ENCODE assay signal across 13 cellular contexts in the genomic region with DNA sequence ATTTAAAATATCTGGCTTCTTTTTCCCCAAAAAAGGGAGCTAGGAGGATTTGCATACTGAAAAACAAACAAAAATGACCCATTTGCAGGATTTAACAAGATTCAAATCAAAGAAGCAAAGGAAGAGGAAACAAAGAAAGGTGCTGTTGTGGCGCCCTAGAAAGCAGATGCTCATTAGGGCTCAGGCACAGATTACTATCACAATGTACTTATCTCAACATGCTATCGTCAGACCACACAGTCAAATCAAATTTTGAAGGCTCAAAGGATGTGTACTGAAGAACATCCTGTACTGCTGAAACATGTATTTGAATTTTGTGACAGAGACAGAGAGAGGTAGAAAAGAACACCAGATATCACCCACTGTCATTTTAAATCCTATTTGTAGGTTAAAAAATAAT. TPM values are rescaled to one million over a fixed set of nuclear protein-coding genes. Genes with fewer than 3 reads are reported as not detected.
DNase-seq lines count a peak whose midpoint lies in the region; ATAC-seq and TF ChIP-seq lines count a peak whose summit lies in the region.
"Had no signal": no experiment of that assay in that cellular context is flagged by ENCODE, and none has a peak within 500 bp of the region (broad histone marks: within the 10 kb centered on the region; RNA-seq: fewer than 3 reads in every experiment).

No MANE protein-coding gene starts in this region.

- H3K27ac ChIP-seq in WERI-Rb-1, result no peak overlapping the region
- H3K27ac ChIP-seq: dorsolateral prefrontal cortex had no signal

- no peaks in the 10 kb centered on the region for H3K27me3 Mint-ChIP-seq in activated naive CD8-positive, alpha-beta T cell treated with anti-CD3 and anti-CD28 coated beads, Interleukin-2, amount 10 ng/mL, durations not matched to agents 7 days and 5 days
- no peaks in the 10 kb centered on the region for H3K27me3 Mint-ChIP-seq in progenitor cell of endocrine pancreas

- TF ChIP-seq POLR2A in erythroblast (IDR thresholded peaks at IDR 0.05; ENCODE audit: low read length), result no peak

- H3K4me3 Mint-ChIP-seq in activated naive CD8-positive, alpha-beta T cell treated with anti-CD3 and anti-CD28 coated beads, Interleukin-2, amount 10 ng/mL, durations not matched to agents 7 days and 5 days, result peak overlapping the region; percentile 68
- no peak overlapping the region for H3K4me3 Mint-ChIP-seq in progenitor cell of endocrine pancreas (ENCODE audit: low read depth)

- TF ChIP-seq CTCF in progenitor cell of endocrine pancreas (IDR thresholded peaks at IDR 0.05; ENCODE audit: unreplicated experiment) (no peak), WERI-Rb-1 (IDR thresholded peaks at IDR 0.05; ENCODE audit: low read depth, low read length) (no peak)

- H3K4me1 Mint-ChIP-seq in activated naive CD8-positive, alpha-beta T cell treated with anti-CD3 and anti-CD28 coated beads, Interleukin-2, amount 10 ng/mL, durations not matched to agents 7 days and 5 days, result peaks cover 50% of the 10 kb centered on the region
- H3K4me1 Mint-ChIP-seq in progenitor cell of endocrine pancreas (ENCODE audit: low read depth), result peaks cover 15% of the 10 kb centered on the region

- ATAC-seq in activated naive CD8-positive, alpha-beta T cell treated with anti-CD3 and anti-CD28 coated beads, Interleukin-2, amount 10 ng/mL, durations not matched to agents 7 days and 5 days (ENCODE audit: low read depth), result peak; percentile 89
- ATAC-seq: left colon had no signal

- H3K36me3 Mint-ChIP-seq in activated naive CD8-positive, alpha-beta T cell treated with anti-CD3 and anti-CD28 coated beads, Interleukin-2, amount 10 ng/mL, durations not matched to agents 7 days and 5 days, result peaks cover 12% of the 10 kb centered on the region
- H3K36me3 Mint-ChIP-seq in progenitor cell of endocrine pancreas (ENCODE audit: insufficient read depth), result peaks cover 3% of the 10 kb centered on the region

- no peaks in the 10 kb centered on the region for H3K36me3 ChIP-seq in WERI-Rb-1

- POLR2A ChIA-PET in activated naive CD8-positive, alpha-beta T cell treated with anti-CD3 and anti-CD28 coated beads, Interleukin-2, amount 10 ng/mL, durations not matched to agents 7 days and 5 days (lab: Charles Lee), result interaction anchor here (1.5 kb wide), 1 partner anchor 76 kb away, joined by 5 read pairs; no protein-coding TSS in a partner anchor

- DNase-seq in NCI-H2227 treated with DMSO at 0.1 percent for 48 hours (lab: John Stamatoyannopoulos, UW), result peak; percentile 21
- DNase-seq in NCI-H2227 (lab: John Stamatoyannopoulos, UW; ENCODE audit: unreplicated experiment), result no peak
- peak; percentile 79 for DNase-seq in NCI-H526 treated with DMSO at 0.1 percent for 48 hours (lab: John Stamatoyannopoulos, UW)
- DNase-seq in activated naive CD8-positive, alpha-beta T cell treated with anti-CD3 and anti-CD28 coated beads, Interleukin-2, amount 10 ng/mL, durations not matched to agents 7 days and 5 days, result no peak
- DNase-seq in progenitor cell of endocrine pancreas (ENCODE audit: low spot score, unreplicated experiment), result no peak
- no peak for DNase-seq in erythroblast (lab: John Stamatoyannopoulos, UW)
- no peak for DNase-seq in WERI-Rb-1
- no peak for DNase-seq in RPMI8226
- DNase-seq: DMS79 treated with DMSO at 0.1 percent for 48 hours, dorsolateral prefrontal cortex, left colon, MV-4-11, nucleus accumbens had no signal

- H3K9me3 ChIP-seq in WERI-Rb-1 (ENCODE audit: severe bottlenecking), result no peaks in the 10 kb centered on the region

- no peaks in the 10 kb centered on the region for H3K27me3 ChIP-seq in WERI-Rb-1 (ENCODE audit: insufficient read depth, low read depth, severe bottlenecking)

- H3K4me3 ChIP-seq in WERI-Rb-1 (ENCODE audit: low read depth, low read length), result no peak overlapping the region
- H3K4me3 ChIP-seq: dorsolateral prefrontal cortex had no signal

- no peaks in the 10 kb centered on the region for H3K9me3 Mint-ChIP-seq in activated naive CD8-positive, alpha-beta T cell treated with anti-CD3 and anti-CD28 coated beads, Interleukin-2, amount 10 ng/mL, durations not matched to agents 7 days and 5 days
- H3K9me3 Mint-ChIP-seq in progenitor cell of endocrine pancreas (ENCODE audit: low read depth), result no peaks in the 10 kb centered on the region

- H3K27ac Mint-ChIP-seq in activated naive CD8-positive, alpha-beta T cell treated with anti-CD3 and anti-CD28 coated beads, Interleukin-2, amount 10 ng/mL, durations not matched to agents 7 days and 5 days, result peak overlapping the region; percentile 75
- H3K27ac Mint-ChIP-seq in progenitor cell of endocrine pancreas, result peak overlapping the region; percentile 68

RNA-seq across cellular contexts. Expression of gene RBMS1, which starts 10.9 kb away (rescaled TPM):
- 10 to 100 TPM; 87.9 to 90.6 TPM for total RNA-seq in activated naive CD8-positive, alpha-beta T cell treated with anti-CD3 and anti-CD28 coated beads, Interleukin-2, amount 10 ng/mL, durations not matched to agents 7 days and 5 days
- total RNA-seq in progenitor cell of endocrine pancreas, result 58.8 and 59.8 TPM in 2 replicates

Comparison
In these comparisons a context has a peak if more than half of its experiments do, and no peak if none do; other contexts are left out.
1. DNase-seq: peak in NCI-H2227 treated with DMSO at 0.1 percent for 48 hours (single experiment) and NCI-H526 treated with DMSO at 0.1 percent for 48 hours (single experiment); none in NCI-H2227 (single experiment), activated naive CD8-positive, alpha-beta T cell treated with anti-CD3 and anti-CD28 coated beads, Interleukin-2, amount 10 ng/mL, durations not matched to agents 7 days and 5 days (single experiment), progenitor cell of endocrine pancreas (single experiment), erythroblast (0 of 2), WERI-Rb-1 (single experiment) and RPMI8226 (single experiment).